Comparison of ENCODE assay signal across 20 cellular contexts in the genomic region with DNA sequence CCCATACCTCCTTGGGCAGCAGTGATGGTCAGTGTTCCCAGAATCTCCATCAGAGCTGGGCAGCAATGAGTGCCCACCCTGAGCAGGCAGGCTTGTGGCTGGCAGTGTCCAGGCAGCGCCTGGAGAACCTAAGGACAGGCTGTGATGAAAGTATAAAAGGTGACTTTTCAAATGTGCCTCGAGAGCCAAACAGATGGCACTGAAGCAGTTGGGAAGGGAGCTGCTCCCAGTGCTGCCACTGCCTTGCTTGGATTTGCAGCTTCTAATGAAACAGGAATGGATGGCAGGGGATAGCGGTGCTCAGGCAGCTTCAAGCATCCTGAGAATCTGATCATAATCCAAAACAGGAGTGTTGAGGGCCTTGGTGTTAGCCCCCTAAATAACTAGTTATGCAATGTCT.
"Had no signal": no experiment of that assay in that cellular context is flagged by ENCODE, and none has a peak within 500 bp of the region (broad histone marks: within the 10 kb centered on the region; RNA-seq: fewer than 3 reads in every experiment).

No MANE protein-coding gene starts in this region.

- H3K36me3 Mint-ChIP-seq: brain had no signal

- DNase-seq: activated CD4-positive, alpha-beta T cell treated with anti-CD3 and anti-CD28 coated beads, Interleukin-2, amount 10 ng/mL, durations not matched to agents 24 days and 14 days; activated CD4-positive, alpha-beta T cell treated with anti-CD3 and anti-CD28 coated beads, Interleukin-2, amount 50 U/mL, for 4 hours; activated CD8-positive, alpha-beta T cell treated with anti-CD3 and anti-CD28 coated beads for 36 hours; activated gamma-delta T cell treated with Interleukin-2 at 50 U/mL for 16 hours; activated naive CD4-positive, alpha-beta T cell treated with anti-CD3 and anti-CD28 coated beads for 36 hours; activated naive CD8-positive, alpha-beta T cell treated with anti-CD3 and anti-CD28 coated beads, Interleukin-2, amount 50 U/mL, for 24 hours; activated T-cell treated with anti-CD3 and anti-CD28 coated beads, Interleukin-2, amount 50 U/mL, for 4 hours; anterior cingulate cortex; NCI-H1092 treated with DMSO at 0.1 percent for 48 hours; NCI-H187 treated with DMSO at 0.1 percent for 48 hours; NCI-H345; NK-92 treated with Interleukin-12 subunit alpha and Interleukin-12 subunit beta, amount 100 ng/mL, for 24 hours; PC-9; Right ventricle myocardium superior had no signal

- H3K4me3 ChIP-seq: K562, PC-9 had no signal

- H3K4me3 Mint-ChIP-seq: activated CD4-positive, alpha-beta T cell treated with anti-CD3 and anti-CD28 coated beads, Interleukin-2, amount 10 ng/mL, durations not matched to agents 24 days and 14 days; activated CD8-positive, alpha-beta T cell treated with anti-CD3 and anti-CD28 coated beads for 36 hours; activated naive CD4-positive, alpha-beta T cell treated with anti-CD3 and anti-CD28 coated beads for 36 hours; activated naive CD8-positive, alpha-beta T cell treated with anti-CD3 and anti-CD28 coated beads, Interleukin-2, amount 50 U/mL, for 24 hours; activated T-cell treated with anti-CD3 and anti-CD28 coated beads, Interleukin-2, amount 50 U/mL, for 4 hours; activated T-helper 1 cell treated with anti-CD3 and anti-CD28 coated beads, Interleukin-12 subunit alpha, Interleukin-12 subunit beta, Interleukin-2, Interleukin-4 antibody, amounts not matched to agents 30 ng/mL and 10 ng/mL and 1 ng/mL, durations not matched to agents 14 hours and 24 hours and 36 hours; brain; T-helper 1 cell treated with Interleukin-12 subunit alpha and Interleukin-12 subunit beta and Interleukin-4 antibody, amounts not matched to agents 30 μg/mL and 1 μg/mL, for 36 hours; T-helper 2 cell treated with Interferon-gamma antibody and Interleukin-4, amounts not matched to agents 5 μg/mL and 100 μg/mL, for 36 hours had no signal

- H3K27ac Mint-ChIP-seq: activated CD4-positive, alpha-beta T cell treated with anti-CD3 and anti-CD28 coated beads, Interleukin-2, amount 10 ng/mL, durations not matched to agents 24 days and 14 days; activated CD8-positive, alpha-beta T cell treated with anti-CD3 and anti-CD28 coated beads for 36 hours; activated naive CD4-positive, alpha-beta T cell treated with anti-CD3 and anti-CD28 coated beads for 36 hours; activated naive CD8-positive, alpha-beta T cell treated with anti-CD3 and anti-CD28 coated beads, Interleukin-2, amount 50 U/mL, for 24 hours; activated T-helper 1 cell treated with anti-CD3 and anti-CD28 coated beads, Interleukin-12 subunit alpha, Interleukin-12 subunit beta, Interleukin-2, Interleukin-4 antibody, amounts not matched to agents 30 ng/mL and 10 ng/mL and 1 ng/mL, durations not matched to agents 14 hours and 24 hours and 36 hours; T-helper 1 cell treated with Interleukin-12 subunit alpha and Interleukin-12 subunit beta and Interleukin-4 antibody, amounts not matched to agents 30 μg/mL and 1 μg/mL, for 36 hours; T-helper 2 cell treated with Interferon-gamma antibody and Interleukin-4, amounts not matched to agents 5 μg/mL and 100 μg/mL, for 36 hours had no signal

- H3K27ac ChIP-seq: PC-9 had no signal

- H3K27me3 Mint-ChIP-seq: activated CD4-positive, alpha-beta T cell treated with anti-CD3 and anti-CD28 coated beads, Interleukin-2, amount 10 ng/mL, durations not matched to agents 24 days and 14 days; activated CD8-positive, alpha-beta T cell treated with anti-CD3 and anti-CD28 coated beads for 36 hours; activated naive CD8-positive, alpha-beta T cell treated with anti-CD3 and anti-CD28 coated beads, Interleukin-2, amount 50 U/mL, for 24 hours had no signal

- H3K9me3 Mint-ChIP-seq: activated CD8-positive, alpha-beta T cell treated with anti-CD3 and anti-CD28 coated beads for 36 hours; activated naive CD4-positive, alpha-beta T cell treated with anti-CD3 and anti-CD28 coated beads for 36 hours; activated naive CD8-positive, alpha-beta T cell treated with anti-CD3 and anti-CD28 coated beads, Interleukin-2, amount 50 U/mL, for 24 hours; activated T-cell treated with anti-CD3 and anti-CD28 coated beads, Interleukin-2, amount 50 U/mL, for 4 hours; activated T-helper 1 cell treated with anti-CD3 and anti-CD28 coated beads, Interleukin-12 subunit alpha, Interleukin-12 subunit beta, Interleukin-2, Interleukin-4 antibody, amounts not matched to agents 30 ng/mL and 10 ng/mL and 1 ng/mL, durations not matched to agents 14 hours and 24 hours and 36 hours; T-helper 2 cell treated with Interferon-gamma antibody and Interleukin-4, amounts not matched to agents 5 μg/mL and 100 μg/mL, for 36 hours had no signal

- ATAC-seq: activated CD8-positive, alpha-beta T cell treated with anti-CD3 and anti-CD28 coated beads for 36 hours; activated naive CD4-positive, alpha-beta T cell treated with anti-CD3 and anti-CD28 coated beads, Interleukin-2, amount 50 U/mL, for 72 hours; activated naive CD8-positive, alpha-beta T cell treated with anti-CD3 and anti-CD28 coated beads, Interleukin-2, amount 50 U/mL, for 24 hours; K562 had no signal

- H3K4me1 Mint-ChIP-seq: activated naive CD8-positive, alpha-beta T cell treated with anti-CD3 and anti-CD28 coated beads, Interleukin-2, amount 50 U/mL, for 24 hours had no signal
